Comparison of ENCODE assay signal across 1 cellular context in genomic region chr3:126913524-126913923, GRCh38.
A peak's percentile ranks its signal among the peaks of the same experiment; 100 is the strongest.
TF ChIP-seq lines count a peak whose summit lies in the region.

No MANE protein-coding gene starts in this region.

TF ChIP-seq in GM12878, 131 proteins besides CTCF, POLR2A, EP300 and RAD21:
- peak; percentile 32; the same call in 1 of the 2 replicates for TF ChIP-seq PAX5 (IDR thresholded peaks at IDR 0.05; ENCODE audit: borderline replicate concordance, low read depth, low read length)
- no peak for TF ChIP-seq NFXL1 (IDR thresholded peaks at IDR 0.05; ENCODE audit: borderline replicate concordance)
- peak; percentile 61; the same call in 1 of the 2 replicates for TF ChIP-seq EED (IDR thresholded peaks at IDR 0.05; ENCODE audit: low read depth)
- TF ChIP-seq IKZF1 (conservative IDR thresholded peaks at IDR 0.05) = peak; percentile 35; the same call in 1 of the 2 replicates
- peak; percentile 47 for TF ChIP-seq RUNX3 (IDR thresholded peaks at IDR 0.05; ENCODE audit: low read length)
- TF ChIP-seq BHLHE40 (IDR thresholded peaks at IDR 0.05; ENCODE audit: borderline replicate concordance in 1 of 2, low read depth in 2 of 2, low read length in 1 of 2) = 0 out of 4 replicates have a peak, but pooled peaks of 1 of the 2 experiments have one; percentile 4
- no peak for TF ChIP-seq SIN3A (IDR thresholded peaks at IDR 0.05; ENCODE audit: low read depth, low read length)
